27 cellular contexts compared by ENCODE assay signal in genomic region chr1:221016757-221017156, GRCh38.
"Had no signal": no experiment of that assay in that cellular context is flagged by ENCODE, and none has a peak within 500 bp of the region (broad histone marks: within the 10 kb centered on the region; RNA-seq: fewer than 3 reads in every experiment).

No MANE protein-coding gene starts in this region.

- H3K4me2 ChIP-seq: neural progenitor cell had no signal

- H3K36me3 ChIP-seq: adrenal gland, ascending aorta, brain microvascular endothelial cell, lower lobe of right lung, neural progenitor cell, thoracic aorta had no signal

- H3K27me3 ChIP-seq: adrenal gland, ascending aorta, brain microvascular endothelial cell, neural progenitor cell had no signal

- H3K27me3 Mint-ChIP-seq: activated B cell treated with CpG ODN at 0.5 μM for 24 hours; activated CD4-positive, alpha-beta T cell treated with anti-CD3 and anti-CD28 coated beads for 36 hours had no signal

- H3K9me3 Mint-ChIP-seq: activated B cell treated with CpG ODN at 0.5 μM for 24 hours; activated T-cell treated with anti-CD3 and anti-CD28 coated beads, Interleukin-2, amount 50 U/mL, for 4 hours; activated T-helper 2 cell treated with anti-CD3 and anti-CD28 coated beads, Interferon-gamma antibody, Interleukin-2, Interleukin-4, amounts not matched to agents 10 μg/mL and 5 μg/mL and 100 μg/mL, durations not matched to agents 14 hours and 24 hours and 36 hours; dendritic cell treated with granulocyte-macrophage colony-stimulating factor and Interleukin-4, amounts not matched to agents 40 ng/mL and 50 ng/mL, for 4 days; neural progenitor cell; stimulated activated effector memory CD8-positive, alpha-beta T cell treated with anti-CD3 and anti-CD28 coated beads, Interleukin-12 subunit alpha, Interleukin-12 subunit beta, amount 100 ng/mL, for 72 hours; type B pancreatic cell had no signal

- H3K27ac ChIP-seq: adrenal gland, ascending aorta, brain microvascular endothelial cell, lower lobe of right lung, neural progenitor cell, thoracic aorta had no signal

- H3K36me3 Mint-ChIP-seq: activated naive CD8-positive, alpha-beta T cell; naive thymus-derived CD8-positive, alpha-beta T cell; neural progenitor cell; stimulated activated effector memory CD8-positive, alpha-beta T cell treated with anti-CD3 and anti-CD28 coated beads, Interleukin-12 subunit alpha, Interleukin-12 subunit beta, amount 100 ng/mL, for 72 hours; type B pancreatic cell had no signal

- H3K4me1 Mint-ChIP-seq: activated B cell treated with CpG ODN at 0.5 μM for 24 hours; activated CD4-positive, alpha-beta T cell treated with anti-CD3 and anti-CD28 coated beads for 36 hours; naive thymus-derived CD8-positive, alpha-beta T cell; neural progenitor cell; stimulated activated effector memory CD8-positive, alpha-beta T cell treated with anti-CD3 and anti-CD28 coated beads, Interleukin-12 subunit alpha, Interleukin-12 subunit beta, amount 100 ng/mL, for 72 hours had no signal

- H3K27ac Mint-ChIP-seq: activated B cell treated with CpG ODN at 0.5 μM for 24 hours; activated CD4-positive, alpha-beta T cell treated with anti-CD3 and anti-CD28 coated beads for 36 hours; activated naive CD8-positive, alpha-beta T cell; activated T-helper 2 cell treated with anti-CD3 and anti-CD28 coated beads, Interferon-gamma antibody, Interleukin-2, Interleukin-4, amounts not matched to agents 10 μg/mL and 5 μg/mL and 100 μg/mL, durations not matched to agents 14 hours and 24 hours and 36 hours; dendritic cell treated with granulocyte-macrophage colony-stimulating factor and Interleukin-4, amounts not matched to agents 40 ng/mL and 50 ng/mL, for 4 days; naive thymus-derived CD8-positive, alpha-beta T cell; neural progenitor cell; stimulated activated effector memory CD8-positive, alpha-beta T cell treated with anti-CD3 and anti-CD28 coated beads, Interleukin-12 subunit alpha, Interleukin-12 subunit beta, amount 100 ng/mL, for 72 hours; type B pancreatic cell had no signal

- ATAC-seq: activated CD4-positive, alpha-beta T cell treated with anti-CD3 and anti-CD28 coated beads for 36 hours; activated T-cell treated with anti-CD3 and anti-CD28 coated beads, Interleukin-2, amount 50 U/mL, for 4 hours; lower lobe of right lung; naive thymus-derived CD8-positive, alpha-beta T cell; sciatic nerve; stimulated activated effector memory CD8-positive, alpha-beta T cell treated with anti-CD3 and anti-CD28 coated beads, Interleukin-12 subunit alpha, Interleukin-12 subunit beta, amount 100 ng/mL, for 72 hours had no signal

- H3K4me3 ChIP-seq: adrenal gland, ascending aorta, lower lobe of right lung, neural progenitor cell, thoracic aorta had no signal

- H3K4me3 Mint-ChIP-seq: activated B cell treated with CpG ODN at 0.5 μM for 24 hours; activated CD4-positive, alpha-beta T cell treated with anti-CD3 and anti-CD28 coated beads for 36 hours; activated naive CD8-positive, alpha-beta T cell; activated T-cell treated with anti-CD3 and anti-CD28 coated beads, Interleukin-2, amount 50 U/mL, for 4 hours; dendritic cell treated with granulocyte-macrophage colony-stimulating factor and Interleukin-4, amounts not matched to agents 40 ng/mL and 50 ng/mL, for 4 days; naive thymus-derived CD8-positive, alpha-beta T cell; neural progenitor cell; stimulated activated effector memory CD8-positive, alpha-beta T cell treated with anti-CD3 and anti-CD28 coated beads, Interleukin-12 subunit alpha, Interleukin-12 subunit beta, amount 100 ng/mL, for 72 hours; type B pancreatic cell had no signal

- H3K4me1 ChIP-seq: adrenal gland, lower lobe of right lung, neural progenitor cell had no signal

- DNase-seq: activated B cell treated with CpG ODN at 0.5 μM for 24 hours; activated CD4-positive, alpha-beta T cell treated with anti-CD3 and anti-CD28 coated beads for 36 hours; activated CD4-positive, alpha-beta T cell treated with anti-CD3 and anti-CD28 coated beads, Interleukin-2, amount 50 U/mL, for 48 hours; activated CD8-positive, alpha-beta memory T cell treated with anti-CD3 and anti-CD28 coated beads, Interleukin-2, amount 50 U/mL, for 48 hours; activated naive CD4-positive, alpha-beta T cell; activated T-cell treated with anti-CD3 and anti-CD28 coated beads, Interleukin-2, amount 50 U/mL, for 4 hours; adrenal gland; brain microvascular endothelial cell; caudate nucleus; effector CD4-positive, alpha-beta T cell; foreskin fibroblast; kidney; lower lobe of right lung; mesendoderm; naive thymus-derived CD8-positive, alpha-beta T cell; small intestine; stimulated activated CD4-positive, alpha-beta T cell treated with anti-CD3 and anti-CD28 coated beads, Interleukin-2, amount 100 ng/mL, for 24 hours; T1000 had no signal

- H3K9me3 ChIP-seq: adrenal gland, ascending aorta, lower lobe of right lung, thoracic aorta had no signal

- H3K9ac ChIP-seq: neural progenitor cell had no signal

- H2AFZ ChIP-seq: neural progenitor cell had no signal
